Comparison of ENCODE assay signal across 10 cellular contexts in genomic region chr10:68470300-68470699, GRCh38. TPM values are rescaled to one million over a fixed set of nuclear protein-coding genes. Genes with fewer than 3 reads are reported as not detected.
A peak's percentile ranks its signal among the peaks of the same experiment; 100 is the strongest.
DNase-seq lines count a peak whose midpoint lies in the region; ATAC-seq and TF ChIP-seq lines count a peak whose summit lies in the region.
"Had no signal": no experiment of that assay in that cellular context is flagged by ENCODE, and none has a peak within 500 bp of the region (broad histone marks: within the 10 kb centered on the region; RNA-seq: fewer than 3 reads in every experiment).

No MANE protein-coding gene starts in this region.

- peak overlapping the region; percentile 58 for H3K27ac Mint-ChIP-seq in activated CD8-positive, alpha-beta T cell treated with anti-CD3 and anti-CD28 coated beads, Interleukin-2, amount 10 ng/mL, durations not matched to agents 7 days and 5 days

- TF ChIP-seq CTCF in BJ (IDR thresholded peaks at IDR 0.05; ENCODE audit: insufficient read depth, low read depth, low read length), result no peak

- POLR2A ChIA-PET in BJ (lab: Charles Lee), result no interaction called here
- POLR2A ChIA-PET in activated CD8-positive, alpha-beta T cell treated with anti-CD3 and anti-CD28 coated beads, Interleukin-2, amount 10 ng/mL, durations not matched to agents 7 days and 5 days (lab: Charles Lee), result interaction anchor here (0.9 kb wide), 1 partner anchor 64 kb away, joined by 3 read pairs; the partner anchor contains the start of gene RUFY2

- H3K4me1 ChIP-seq in HAP-1, result peaks cover 13% of the 10 kb centered on the region

- peak overlapping the region; percentile 30 for H3K4me3 ChIP-seq in BJ (ENCODE audit: low read depth, low read length)
- peak overlapping the region; percentile 57 for H3K4me3 ChIP-seq in HAP-1

- H3K36me3 ChIP-seq in BJ (ENCODE audit: control insufficient read depth, insufficient read depth, low read length), result no peaks in the 10 kb centered on the region
- peaks cover 42% of the 10 kb centered on the region for H3K36me3 ChIP-seq in HAP-1 (replicated peaks)

- H3K4me1 Mint-ChIP-seq in activated CD8-positive, alpha-beta T cell treated with anti-CD3 and anti-CD28 coated beads, Interleukin-2, amount 10 ng/mL, durations not matched to agents 7 days and 5 days (ENCODE audit: low read depth), result peaks cover 25% of the 10 kb centered on the region

- no peak for ATAC-seq in activated CD8-positive, alpha-beta T cell treated with anti-CD3 and anti-CD28 coated beads, Interleukin-2, amount 10 ng/mL, durations not matched to agents 7 days and 5 days
- ATAC-seq in GM21528 (IDR thresholded peaks at IDR 0.05; ENCODE audit: low FRiP score, unreplicated experiment), result no peak

- CTCF ChIA-PET in BJ (lab: Yijun Ruan, JAX), result no interaction called here
- CTCF ChIA-PET in activated CD8-positive, alpha-beta T cell treated with anti-CD3 and anti-CD28 coated beads, Interleukin-2, amount 10 ng/mL, durations not matched to agents 7 days and 5 days (lab: Charles Lee), result no interaction called here

- DNase-seq in BJ (ENCODE audit: low read depth) (no peak), HAP-1 (ENCODE audit: low spot score in 2 of 2) (no peak), left kidney (ENCODE audit: low read depth, low spot score) (peak; percentile 3), medulla oblongata (ENCODE audit: extremely low spot score) (no peak), EL (no peak), HUDEP-2 (lab: John Stamatoyannopoulos, UW; ENCODE audit: unreplicated experiment in 76 of 76) (no peak)
- no peak for DNase-seq in activated CD8-positive, alpha-beta T cell treated with anti-CD3 and anti-CD28 coated beads, Interleukin-2, amount 10 ng/mL, durations not matched to agents 7 days and 5 days
- DNase-seq: dorsolateral prefrontal cortex, NCI-H1436 treated with DMSO at 0.1 percent for 48 hours had no signal

- H3K9me3 Mint-ChIP-seq in activated CD8-positive, alpha-beta T cell treated with anti-CD3 and anti-CD28 coated beads, Interleukin-2, amount 10 ng/mL, durations not matched to agents 7 days and 5 days (ENCODE audit: insufficient read depth), result no peaks in the 10 kb centered on the region

- H3K36me3 Mint-ChIP-seq in activated CD8-positive, alpha-beta T cell treated with anti-CD3 and anti-CD28 coated beads, Interleukin-2, amount 10 ng/mL, durations not matched to agents 7 days and 5 days (ENCODE audit: low read depth), result peaks cover 39% of the 10 kb centered on the region

- H3K27me3 ChIP-seq in BJ (ENCODE audit: control insufficient read depth, insufficient read depth, low read length) (no peaks in the 10 kb centered on the region), HAP-1 (ENCODE audit: low read depth) (no peaks in the 10 kb centered on the region)
- H3K27me3 ChIP-seq: dorsolateral prefrontal cortex had no signal

- H3K27me3 Mint-ChIP-seq in activated CD8-positive, alpha-beta T cell treated with anti-CD3 and anti-CD28 coated beads, Interleukin-2, amount 10 ng/mL, durations not matched to agents 7 days and 5 days (ENCODE audit: low read depth), result no peaks in the 10 kb centered on the region

- no peaks in the 10 kb centered on the region for H3K9me3 ChIP-seq in HAP-1

- H3K4me3 Mint-ChIP-seq in activated CD8-positive, alpha-beta T cell treated with anti-CD3 and anti-CD28 coated beads, Interleukin-2, amount 10 ng/mL, durations not matched to agents 7 days and 5 days, result peak overlapping the region; percentile 99

- in situ Hi-C loops in HAP-1 (cut with MboI; ENCODE audit: low sequenced_read_pairs), result no loop called here

RNA-seq across cellular contexts. Expression of gene DNA2, which starts 1.5 kb away (rescaled TPM):
- 0.74 and 2.4 TPM in 2 replicates for polyA plus RNA-seq in BJ (2011; rRNA removed)
- polyA minus RNA-seq in BJ (2011; rRNA and poly(A)+ RNA removed), result 1.3 and 1.6 TPM in 2 replicates
- total RNA-seq in activated CD8-positive, alpha-beta T cell treated with anti-CD3 and anti-CD28 coated beads, Interleukin-2, amount 10 ng/mL, durations not matched to agents 7 days and 5 days, result 10 to 100 TPM; 51.4 to 52.6 TPM

RNA-seq across cellular contexts. Expression of gene SLC25A16, which starts 57.0 kb away (rescaled TPM):
- polyA plus RNA-seq in BJ (2011; rRNA removed), result 5.0 and 13.4 TPM in 2 replicates
- polyA minus RNA-seq in BJ (2011; rRNA and poly(A)+ RNA removed), result 25.0 and 27.0 TPM in 2 replicates
- total RNA-seq in activated CD8-positive, alpha-beta T cell treated with anti-CD3 and anti-CD28 coated beads, Interleukin-2, amount 10 ng/mL, durations not matched to agents 7 days and 5 days, result 10 to 100 TPM; 18.7 to 22.7 TPM
